14 cellular contexts compared by ENCODE assay signal in the genomic region with DNA sequence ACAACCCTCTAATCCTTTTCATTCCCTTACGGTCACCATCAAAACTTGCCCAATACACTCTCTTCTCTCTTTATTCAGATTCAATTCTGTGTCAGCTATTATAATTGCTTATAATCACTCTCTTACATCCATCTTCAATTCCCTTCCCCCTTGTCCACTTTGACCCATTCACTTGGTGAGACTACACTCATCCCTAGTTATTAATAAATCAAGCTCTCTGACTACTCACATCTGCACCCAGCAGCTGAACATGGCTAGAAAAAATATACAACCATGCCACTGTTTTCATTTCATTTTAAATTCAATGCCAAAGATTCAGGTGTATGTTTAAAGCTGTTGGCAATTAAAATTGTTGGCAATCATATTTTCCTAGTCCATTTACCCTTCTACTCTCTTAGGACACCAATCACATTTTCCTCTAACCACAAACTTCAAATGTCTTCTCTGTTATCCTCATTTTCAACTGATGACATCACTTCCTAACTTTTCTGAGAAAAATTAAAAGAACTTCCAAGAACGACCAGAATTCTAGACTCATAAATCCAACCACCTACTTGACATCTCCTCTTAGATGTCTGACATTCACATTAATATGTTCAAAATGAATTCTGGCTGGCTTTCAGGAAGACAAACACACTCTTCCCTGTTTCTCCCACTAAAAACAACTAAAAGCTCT. TPM values are rescaled to one million over a fixed set of nuclear protein-coding genes. Genes with fewer than 3 reads are reported as not detected.
DNase-seq lines count a peak whose midpoint lies in the region; ATAC-seq, FAIRE-seq and TF ChIP-seq lines count a peak whose summit lies in the region.
"Had no signal": no experiment of that assay in that cellular context is flagged by ENCODE, and none has a peak within 500 bp of the region (broad histone marks: within the 10 kb centered on the region; RNA-seq: fewer than 3 reads in every experiment).

No MANE protein-coding gene starts in this region.

- no peak for ATAC-seq in Right ventricle myocardium inferior
- ATAC-seq in activated CD8-positive, alpha-beta T cell treated with anti-CD3 and anti-CD28 coated beads, Interleukin-2, amount 10 ng/mL, durations not matched to agents 7 days and 5 days = peak; percentile 20
- ATAC-seq in pancreas = no peak

- FAIRE-seq in pancreas (lab: Jason Lieb, UNC) = no peak
- FAIRE-seq: GM12891, HTR-8/SVneo had no signal

- intact Hi-C loops in left ventricle myocardium inferior (cut with micrococcal nuclease) = no loop called here
- intact Hi-C loops in Right ventricle myocardium inferior (cut with DNase I) = no loop called here
- intact Hi-C loops in tibial artery (cut with DNase I; ENCODE audit: low total_unique reads) = no loop called here
- intact Hi-C loops in pancreas (cut with DNase I) = no loop called here

- peaks cover 8% of the 10 kb centered on the region for H3K9me3 ChIP-seq in left ventricle myocardium inferior (replicated peaks)
- H3K9me3 ChIP-seq in tibial artery = no peaks in the 10 kb centered on the region
- no peaks in the 10 kb centered on the region for H3K9me3 ChIP-seq in pancreas
- no peaks in the 10 kb centered on the region for H3K9me3 ChIP-seq in Peyer's patch

- H3K27me3 ChIP-seq in left ventricle myocardium inferior (ENCODE audit: low read depth) (no peaks in the 10 kb centered on the region), tibial artery (no peaks in the 10 kb centered on the region), pancreas (no peaks in the 10 kb centered on the region), Peyer's patch (no peaks in the 10 kb centered on the region)
- H3K27me3 ChIP-seq: spleen had no signal

- peak overlapping the region; percentile 15 for H3K27ac ChIP-seq in left ventricle myocardium inferior (replicated peaks)
- H3K27ac ChIP-seq in tibial artery = peak overlapping the region; percentile 30 to 32
- H3K27ac ChIP-seq in pancreas = peak overlapping the region in 1 of 4 donors; percentile 8
- no peak overlapping the region for H3K27ac ChIP-seq in Peyer's patch

- no peak for TF ChIP-seq POLR2A in Peyer's patch (IDR thresholded peaks at IDR 0.05)

- peak overlapping the region; percentile 66 for H3K27ac Mint-ChIP-seq in activated CD8-positive, alpha-beta T cell treated with anti-CD3 and anti-CD28 coated beads, Interleukin-2, amount 10 ng/mL, durations not matched to agents 7 days and 5 days

- H3K4me3 ChIP-seq in left ventricle myocardium inferior (no peak overlapping the region), fibroblast of the aortic adventitia (ENCODE audit: low read depth, low read length) (no peak overlapping the region), tibial artery (no peak overlapping the region), pancreas (no peak overlapping the region), Peyer's patch (no peak overlapping the region)
- H3K4me3 ChIP-seq: spleen had no signal

- POLR2A ChIA-PET in activated CD8-positive, alpha-beta T cell treated with anti-CD3 and anti-CD28 coated beads, Interleukin-2, amount 10 ng/mL, durations not matched to agents 7 days and 5 days (lab: Charles Lee) = no interaction called here

- no peaks in the 10 kb centered on the region for H3K27me3 Mint-ChIP-seq in activated CD8-positive, alpha-beta T cell treated with anti-CD3 and anti-CD28 coated beads, Interleukin-2, amount 10 ng/mL, durations not matched to agents 7 days and 5 days (ENCODE audit: low read depth)

- DNase-seq in left ventricle myocardium inferior = no peak
- DNase-seq in Right ventricle myocardium inferior (ENCODE audit: missing footprints) = no peak
- DNase-seq in activated CD8-positive, alpha-beta T cell treated with anti-CD3 and anti-CD28 coated beads, Interleukin-2, amount 10 ng/mL, durations not matched to agents 7 days and 5 days = no peak
- DNase-seq in fibroblast of the aortic adventitia (ENCODE audit: low read depth) = peak; percentile 55
- no peak for DNase-seq in tibial artery
- DNase-seq in pancreas = no peak
- DNase-seq in Peyer's patch = no peak
- DNase-seq in putamen (ENCODE audit: low spot score) = no peak
- DNase-seq: C1 segment of cervical spinal cord, glutamatergic neuron, SHP77, spleen had no signal

- WGBS in pancreas, 2 donors = 64 to 66% methylated on average over 2 of the region's 2 CpGs

- peaks cover 7% of the 10 kb centered on the region for H3K9me3 Mint-ChIP-seq in activated CD8-positive, alpha-beta T cell treated with anti-CD3 and anti-CD28 coated beads, Interleukin-2, amount 10 ng/mL, durations not matched to agents 7 days and 5 days (ENCODE audit: insufficient read depth)

- H3K4me1 ChIP-seq in left ventricle myocardium inferior = peaks cover 56% of the 10 kb centered on the region
- peaks cover 0 to 35% (median 20%) of the 10 kb centered on the region in 4 donors for H3K4me1 ChIP-seq in tibial artery
- H3K4me1 ChIP-seq in pancreas = peaks cover 0 to 8% (median 0%) of the 10 kb centered on the region in 3 donors
- H3K4me1 ChIP-seq in Peyer's patch = peaks cover 0 to 20% (median 0%) of the 10 kb centered on the region in 4 donors

- H3K36me3 Mint-ChIP-seq in activated CD8-positive, alpha-beta T cell treated with anti-CD3 and anti-CD28 coated beads, Interleukin-2, amount 10 ng/mL, durations not matched to agents 7 days and 5 days (ENCODE audit: low read depth) = peaks cover 43% of the 10 kb centered on the region

- H3K36me3 ChIP-seq in left ventricle myocardium inferior (peaks cover 27% of the 10 kb centered on the region), tibial artery (peaks cover 6 to 14% (median 8%) of the 10 kb centered on the region in 3 donors), pancreas (peaks cover 0 to 3% (median 0%) of the 10 kb centered on the region in 3 donors), Peyer's patch (peaks cover 0 to 3% (median 0%) of the 10 kb centered on the region in 3 donors)

- TF ChIP-seq CTCF in left ventricle myocardium inferior (IDR thresholded peaks at IDR 0.05; ENCODE audit: borderline replicate concordance) (no peak), fibroblast of the aortic adventitia (IDR thresholded peaks at IDR 0.05; ENCODE audit: insufficient read depth, low read length) (no peak), tibial artery (IDR thresholded peaks at IDR 0.05) (no peak), pancreas (IDR thresholded peaks at IDR 0.05) (no peak), Peyer's patch (IDR thresholded peaks at IDR 0.05) (no peak)

- CTCF ChIA-PET in activated CD8-positive, alpha-beta T cell treated with anti-CD3 and anti-CD28 coated beads, Interleukin-2, amount 10 ng/mL, durations not matched to agents 7 days and 5 days (lab: Charles Lee) = interaction anchor here (1.0 to 1.5 kb wide), 5 partner anchors 17 to 34 kb away, joined by 3 to 6 read pairs (median 4); no protein-coding TSS in a partner anchor

- H3K4me1 Mint-ChIP-seq in activated CD8-positive, alpha-beta T cell treated with anti-CD3 and anti-CD28 coated beads, Interleukin-2, amount 10 ng/mL, durations not matched to agents 7 days and 5 days (ENCODE audit: low read depth) = peaks cover 61% of the 10 kb centered on the region

- no peak overlapping the region for H3K4me3 Mint-ChIP-seq in activated CD8-positive, alpha-beta T cell treated with anti-CD3 and anti-CD28 coated beads, Interleukin-2, amount 10 ng/mL, durations not matched to agents 7 days and 5 days

RNA-seq across cellular contexts. Expression of gene C5orf15, which starts 5.5 kb away (rescaled TPM):
- total RNA-seq in left ventricle myocardium inferior = 34.4 TPM
- 34.1 TPM for total RNA-seq in Right ventricle myocardium inferior
- 10 to 100 TPM; 19.2 to 21.3 TPM for total RNA-seq in activated CD8-positive, alpha-beta T cell treated with anti-CD3 and anti-CD28 coated beads, Interleukin-2, amount 10 ng/mL, durations not matched to agents 7 days and 5 days
- total RNA-seq in fibroblast of the aortic adventitia (ENCODE audit: low replicate concordance) = 31.1 and 66.6 TPM in 2 replicates
- 10 to 100 TPM in 3 of 6 donors, 1 to 10 TPM in 3; 6.4 to 25.4 (median 10.7) TPM for total RNA-seq in pancreas
- 10 to 100 TPM in 1 of 2 donors, 1 to 10 TPM in 1; 7.9 to 35.4 TPM for polyA plus RNA-seq in pancreas
- total RNA-seq in Peyer's patch = 10 to 100 TPM; 12.4 to 92.6 (median 36.2) TPM

RNA-seq across cellular contexts. Expression of gene VDAC1, which starts 41.8 kb away (rescaled TPM):
- total RNA-seq in left ventricle myocardium inferior (501 TPM), Right ventricle myocardium inferior (458 TPM), fibroblast of the aortic adventitia (ENCODE audit: low replicate concordance) (91.3 and 277 TPM in 2 replicates), pancreas (10 to 100 TPM; 41.8 to 87.8 (median 63.9) TPM), Peyer's patch (100 to 1,000 TPM; 120 to 289 (median 181) TPM)
- 100 to 1,000 TPM; 250 to 259 TPM for total RNA-seq in activated CD8-positive, alpha-beta T cell treated with anti-CD3 and anti-CD28 coated beads, Interleukin-2, amount 10 ng/mL, durations not matched to agents 7 days and 5 days
- polyA plus RNA-seq in pancreas = 10 to 100 TPM; 49.5 to 67.1 TPM

Comparison
In these comparisons a context has a peak if more than half of its experiments do, and no peak if none do; other contexts are left out.
1. H3K27ac ChIP-seq: peak in left ventricle myocardium inferior (single experiment) and tibial artery (2 of 2); none in Peyer's patch (0 of 4).